1 cellular context compared by ENCODE assay signal in the genomic region with DNA sequence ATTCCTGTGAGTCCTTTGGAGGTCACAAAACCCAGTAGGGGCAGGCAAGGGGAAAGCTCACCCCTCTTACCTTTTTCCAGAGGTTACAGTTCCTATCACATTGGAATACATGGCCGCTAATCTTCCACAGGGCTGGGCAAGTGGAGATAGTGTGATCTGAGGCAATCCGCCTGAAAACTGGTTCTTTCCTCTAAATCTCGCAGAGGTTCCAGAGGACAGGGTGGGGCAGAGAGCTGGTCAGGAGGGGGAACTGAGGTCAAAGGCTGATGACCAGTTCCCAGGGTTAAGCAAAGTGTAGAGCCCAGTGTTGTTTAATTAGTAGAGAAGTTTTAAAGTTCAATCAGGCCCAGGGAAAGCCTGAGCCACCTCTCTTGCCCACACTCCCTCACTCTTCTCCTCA.
TF ChIP-seq lines count a peak whose summit lies in the region.

A gene (minus strand): TSS at position 179 of the 400 bp plus-strand sequence. CDS start 68 bp downstream, at position 111.

TF ChIP-seq in HepG2, 621 proteins besides CTCF, POLR2A, EP300 and RAD21 (continued from another document and continues in another):
- TF ChIP-seq KMT2B (CRISPR knock-in tag; IDR thresholded peaks at IDR 0.05) (0 out of 2 replicates have a peak, but pooled peaks have one; percentile 48), PHF20 (CRISPR knock-in tag; IDR thresholded peaks at IDR 0.05) (peak; percentile 61; the same call in 1 of the 2 replicates), SIN3A (IDR thresholded peaks at IDR 0.05; ENCODE audit: borderline replicate concordance, low read depth, low read length) (no peak), BRCA1 (CRISPR knock-in tag; IDR thresholded peaks at IDR 0.05) (no peak), GABPA (IDR thresholded peaks at IDR 0.05; ENCODE audit: low read depth, low read length) (no peak), GABPA (CRISPR knock-in tag; IDR thresholded peaks at IDR 0.05; ENCODE audit: low read depth) (peak; percentile 36; the same call in 1 of the 2 replicates), EED (CRISPR knock-in tag; IDR thresholded peaks at IDR 0.05) (no peak), FOXA3 (CRISPR knock-in tag; IDR thresholded peaks at IDR 0.05) (0 out of 2 replicates have a peak, but pooled peaks have one; percentile 25), ZNF260 (CRISPR knock-in tag; IDR thresholded peaks at IDR 0.05; ENCODE audit: borderline replicate concordance, low read depth) (no peak), SETDB1 (CRISPR knock-in tag; IDR thresholded peaks at IDR 0.05; ENCODE audit: borderline replicate concordance) (no peak), ZNF543 (CRISPR knock-in tag; IDR thresholded peaks at IDR 0.05) (no peak), FOSL2 (CRISPR knock-in tag; IDR thresholded peaks at IDR 0.05) (no peak), FIP1L1 (IDR thresholded peaks at IDR 0.05; ENCODE audit: borderline replicate concordance, insufficient read depth, low read depth, low read length) (no peak), TEAD3 (CRISPR knock-in tag; optimal IDR thresholded peaks at IDR 0.05; ENCODE audit: borderline replicate concordance) (no peak), TBX3 (IDR thresholded peaks at IDR 0.05; ENCODE audit: borderline replicate concordance) (no peak), ZNF678 (CRISPR knock-in tag; IDR thresholded peaks at IDR 0.05) (no peak), XBP1 (CRISPR knock-in tag; IDR thresholded peaks at IDR 0.05) (no peak), NCOA2 (CRISPR knock-in tag; IDR thresholded peaks at IDR 0.05) (peak; percentile 18; the same call in 1 of the 2 replicates), RXRB (CRISPR knock-in tag; IDR thresholded peaks at IDR 0.05; ENCODE audit: borderline replicate concordance) (peak; percentile 79), ERF (CRISPR knock-in tag; IDR thresholded peaks at IDR 0.05) (no peak), RFXANK (CRISPR knock-in tag; IDR thresholded peaks at IDR 0.05) (no peak), ZNF737 (CRISPR knock-in tag; IDR thresholded peaks at IDR 0.05; ENCODE audit: borderline replicate concordance) (no peak), ZNF335 (CRISPR knock-in tag; IDR thresholded peaks at IDR 0.05) (no peak), FOXJ3 (CRISPR knock-in tag; IDR thresholded peaks at IDR 0.05; ENCODE audit: borderline replicate concordance) (0 out of 2 replicates have a peak, but pooled peaks have one; percentile 48), ZNF550 (CRISPR knock-in tag; IDR thresholded peaks at IDR 0.05; ENCODE audit: borderline replicate concordance) (no peak), KLF12 (CRISPR knock-in tag; IDR thresholded peaks at IDR 0.05; ENCODE audit: borderline replicate concordance) (0 out of 2 replicates have a peak, but pooled peaks have one; percentile 25), KLF16 (CRISPR knock-in tag; IDR thresholded peaks at IDR 0.05) (no peak), ZNF33B (CRISPR knock-in tag; IDR thresholded peaks at IDR 0.05) (no peak), NR2F2 (IDR thresholded peaks at IDR 0.05; ENCODE audit: borderline replicate concordance, low read depth) (peak; percentile 76; the same call in 1 of the 2 replicates), ATM (IDR thresholded peaks at IDR 0.05; ENCODE audit: borderline replicate concordance) (no peak), ZNF562 (CRISPR knock-in tag; IDR thresholded peaks at IDR 0.05; ENCODE audit: borderline replicate concordance) (no peak), ZNF331 (CRISPR knock-in tag; IDR thresholded peaks at IDR 0.05) (peak; percentile 48; the same call in 1 of the 2 replicates), CENPT (CRISPR knock-in tag; IDR thresholded peaks at IDR 0.05; ENCODE audit: low read depth) (no peak), YY1 (IDR thresholded peaks at IDR 0.05; ENCODE audit: insufficient read depth, insufficient replicate concordance, low read depth, low read length) (peak; percentile 49)
- TF ChIP-seq, protein P1, sequence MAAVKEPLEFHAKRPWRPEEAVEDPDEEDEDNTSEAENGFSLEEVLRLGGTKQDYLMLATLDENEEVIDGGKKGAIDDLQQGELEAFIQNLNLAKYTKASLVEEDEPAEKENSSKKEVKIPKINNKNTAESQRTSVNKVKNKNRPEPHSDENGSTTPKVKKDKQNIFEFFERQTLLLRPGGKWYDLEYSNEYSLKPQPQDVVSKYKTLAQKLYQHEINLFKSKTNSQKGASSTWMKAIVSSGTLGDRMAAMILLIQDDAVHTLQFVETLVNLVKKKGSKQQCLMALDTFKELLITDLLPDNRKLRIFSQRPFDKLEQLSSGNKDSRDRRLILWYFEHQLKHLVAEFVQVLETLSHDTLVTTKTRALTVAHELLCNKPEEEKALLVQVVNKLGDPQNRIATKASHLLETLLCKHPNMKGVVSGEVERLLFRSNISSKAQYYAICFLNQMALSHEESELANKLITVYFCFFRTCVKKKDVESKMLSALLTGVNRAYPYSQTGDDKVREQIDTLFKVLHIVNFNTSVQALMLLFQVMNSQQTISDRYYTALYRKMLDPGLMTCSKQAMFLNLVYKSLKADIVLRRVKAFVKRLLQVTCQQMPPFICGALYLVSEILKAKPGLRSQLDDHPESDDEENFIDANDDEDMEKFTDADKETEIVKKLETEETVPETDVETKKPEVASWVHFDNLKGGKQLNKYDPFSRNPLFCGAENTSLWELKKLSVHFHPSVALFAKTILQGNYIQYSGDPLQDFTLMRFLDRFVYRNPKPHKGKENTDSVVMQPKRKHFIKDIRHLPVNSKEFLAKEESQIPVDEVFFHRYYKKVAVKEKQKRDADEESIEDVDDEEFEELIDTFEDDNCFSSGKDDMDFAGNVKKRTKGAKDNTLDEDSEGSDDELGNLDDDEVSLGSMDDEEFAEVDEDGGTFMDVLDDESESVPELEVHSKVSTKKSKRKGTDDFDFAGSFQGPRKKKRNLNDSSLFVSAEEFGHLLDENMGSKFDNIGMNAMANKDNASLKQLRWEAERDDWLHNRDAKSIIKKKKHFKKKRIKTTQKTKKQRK (IDR thresholded peaks at IDR 0.05; ENCODE audit: low read length), result no peak
- TF ChIP-seq, protein P2, sequence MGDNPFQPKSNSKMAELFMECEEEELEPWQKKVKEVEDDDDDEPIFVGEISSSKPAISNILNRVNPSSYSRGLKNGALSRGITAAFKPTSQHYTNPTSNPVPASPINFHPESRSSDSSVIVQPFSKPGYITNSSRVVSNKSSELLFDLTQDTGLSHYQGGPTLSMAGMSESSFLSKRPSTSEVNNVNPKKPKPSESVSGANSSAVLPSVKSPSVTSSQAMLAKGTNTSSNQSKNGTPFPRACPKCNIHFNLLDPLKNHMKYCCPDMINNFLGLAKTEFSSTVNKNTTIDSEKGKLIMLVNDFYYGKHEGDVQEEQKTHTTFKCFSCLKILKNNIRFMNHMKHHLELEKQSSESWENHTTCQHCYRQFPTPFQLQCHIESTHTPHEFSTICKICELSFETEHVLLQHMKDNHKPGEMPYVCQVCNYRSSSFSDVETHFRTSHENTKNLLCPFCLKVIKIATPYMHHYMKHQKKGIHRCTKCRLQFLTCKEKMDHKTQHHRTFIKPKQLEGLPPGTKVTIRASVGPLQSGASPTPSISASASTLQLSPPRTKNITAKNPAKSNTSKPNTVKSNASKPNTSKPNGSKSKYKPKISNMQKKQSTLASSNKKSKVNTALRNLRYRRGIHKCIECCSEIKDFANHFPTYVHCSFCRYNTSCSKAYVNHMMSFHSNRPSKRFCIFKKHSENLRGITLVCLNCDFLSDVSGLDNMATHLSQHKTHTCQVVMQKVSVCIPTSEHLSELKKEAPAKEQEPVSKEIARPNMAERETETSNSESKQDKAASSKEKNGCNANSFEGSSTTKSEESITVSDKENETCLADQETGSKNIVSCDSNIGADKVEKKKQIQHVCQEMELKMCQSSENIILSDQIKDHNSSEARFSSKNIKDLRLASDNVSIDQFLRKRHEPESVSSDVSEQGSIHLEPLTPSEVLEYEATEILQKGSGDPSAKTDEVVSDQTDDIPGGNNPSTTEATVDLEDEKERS (CRISPR knock-in tag; IDR thresholded peaks at IDR 0.05), result 0 out of 2 replicates have a peak, but pooled peaks have one; percentile 26
- TF ChIP-seq, protein P3, sequence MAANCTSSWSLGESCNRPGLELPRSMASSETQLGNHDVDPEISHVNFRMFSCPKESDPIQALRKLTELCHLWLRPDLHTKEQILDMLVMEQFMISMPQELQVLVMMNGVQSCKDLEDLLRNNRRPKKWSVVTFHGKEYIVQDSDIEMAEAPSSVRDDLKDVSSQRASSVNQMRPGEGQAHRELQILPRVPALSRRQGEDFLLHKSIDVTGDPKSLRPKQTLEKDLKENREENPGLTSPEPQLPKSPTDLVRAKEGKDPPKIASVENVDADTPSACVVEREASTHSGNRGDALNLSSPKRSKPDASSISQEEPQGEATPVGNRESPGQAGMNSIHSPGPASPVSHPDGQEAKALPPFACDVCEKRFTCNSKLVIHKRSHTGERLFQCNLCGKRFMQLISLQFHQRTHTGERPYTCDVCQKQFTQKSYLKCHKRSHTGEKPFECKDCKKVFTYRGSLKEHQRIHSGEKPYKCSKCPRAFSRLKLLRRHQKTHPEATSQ (CRISPR knock-in tag; IDR thresholded peaks at IDR 0.05; ENCODE audit: borderline replicate concordance), result peak; percentile 66; the same call in 1 of the 2 replicates
- TF ChIP-seq, protein P4, sequence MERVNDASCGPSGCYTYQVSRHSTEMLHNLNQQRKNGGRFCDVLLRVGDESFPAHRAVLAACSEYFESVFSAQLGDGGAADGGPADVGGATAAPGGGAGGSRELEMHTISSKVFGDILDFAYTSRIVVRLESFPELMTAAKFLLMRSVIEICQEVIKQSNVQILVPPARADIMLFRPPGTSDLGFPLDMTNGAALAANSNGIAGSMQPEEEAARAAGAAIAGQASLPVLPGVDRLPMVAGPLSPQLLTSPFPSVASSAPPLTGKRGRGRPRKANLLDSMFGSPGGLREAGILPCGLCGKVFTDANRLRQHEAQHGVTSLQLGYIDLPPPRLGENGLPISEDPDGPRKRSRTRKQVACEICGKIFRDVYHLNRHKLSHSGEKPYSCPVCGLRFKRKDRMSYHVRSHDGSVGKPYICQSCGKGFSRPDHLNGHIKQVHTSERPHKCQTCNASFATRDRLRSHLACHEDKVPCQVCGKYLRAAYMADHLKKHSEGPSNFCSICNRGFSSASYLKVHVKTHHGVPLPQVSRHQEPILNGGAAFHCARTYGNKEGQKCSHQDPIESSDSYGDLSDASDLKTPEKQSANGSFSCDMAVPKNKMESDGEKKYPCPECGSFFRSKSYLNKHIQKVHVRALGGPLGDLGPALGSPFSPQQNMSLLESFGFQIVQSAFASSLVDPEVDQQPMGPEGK (CRISPR knock-in tag; IDR thresholded peaks at IDR 0.05), result peak; percentile 74
- TF ChIP-seq, protein P5, sequence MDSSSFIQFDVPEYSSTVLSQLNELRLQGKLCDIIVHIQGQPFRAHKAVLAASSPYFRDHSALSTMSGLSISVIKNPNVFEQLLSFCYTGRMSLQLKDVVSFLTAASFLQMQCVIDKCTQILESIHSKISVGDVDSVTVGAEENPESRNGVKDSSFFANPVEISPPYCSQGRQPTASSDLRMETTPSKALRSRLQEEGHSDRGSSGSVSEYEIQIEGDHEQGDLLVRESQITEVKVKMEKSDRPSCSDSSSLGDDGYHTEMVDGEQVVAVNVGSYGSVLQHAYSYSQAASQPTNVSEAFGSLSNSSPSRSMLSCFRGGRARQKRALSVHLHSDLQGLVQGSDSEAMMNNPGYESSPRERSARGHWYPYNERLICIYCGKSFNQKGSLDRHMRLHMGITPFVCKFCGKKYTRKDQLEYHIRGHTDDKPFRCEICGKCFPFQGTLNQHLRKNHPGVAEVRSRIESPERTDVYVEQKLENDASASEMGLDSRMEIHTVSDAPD (CRISPR knock-in tag; IDR thresholded peaks at IDR 0.05), result no peak
- TF ChIP-seq, protein P6, sequence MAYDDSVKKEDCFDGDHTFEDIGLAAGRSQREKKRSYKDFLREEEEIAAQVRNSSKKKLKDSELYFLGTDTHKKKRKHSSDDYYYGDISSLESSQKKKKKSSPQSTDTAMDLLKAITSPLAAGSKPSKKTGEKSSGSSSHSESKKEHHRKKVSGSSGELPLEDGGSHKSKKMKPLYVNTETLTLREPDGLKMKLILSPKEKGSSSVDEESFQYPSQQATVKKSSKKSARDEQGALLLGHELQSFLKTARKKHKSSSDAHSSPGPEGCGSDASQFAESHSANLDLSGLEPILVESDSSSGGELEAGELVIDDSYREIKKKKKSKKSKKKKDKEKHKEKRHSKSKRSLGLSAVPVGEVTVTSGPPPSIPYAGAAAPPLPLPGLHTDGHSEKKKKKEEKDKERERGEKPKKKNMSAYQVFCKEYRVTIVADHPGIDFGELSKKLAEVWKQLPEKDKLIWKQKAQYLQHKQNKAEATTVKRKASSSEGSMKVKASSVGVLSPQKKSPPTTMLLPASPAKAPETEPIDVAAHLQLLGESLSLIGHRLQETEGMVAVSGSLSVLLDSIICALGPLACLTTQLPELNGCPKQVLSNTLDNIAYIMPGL (CRISPR knock-in tag; IDR thresholded peaks at IDR 0.05; ENCODE audit: borderline replicate concordance in 1 of 2, low read depth in 1 of 2), result no peak
- TF ChIP-seq, protein P7, sequence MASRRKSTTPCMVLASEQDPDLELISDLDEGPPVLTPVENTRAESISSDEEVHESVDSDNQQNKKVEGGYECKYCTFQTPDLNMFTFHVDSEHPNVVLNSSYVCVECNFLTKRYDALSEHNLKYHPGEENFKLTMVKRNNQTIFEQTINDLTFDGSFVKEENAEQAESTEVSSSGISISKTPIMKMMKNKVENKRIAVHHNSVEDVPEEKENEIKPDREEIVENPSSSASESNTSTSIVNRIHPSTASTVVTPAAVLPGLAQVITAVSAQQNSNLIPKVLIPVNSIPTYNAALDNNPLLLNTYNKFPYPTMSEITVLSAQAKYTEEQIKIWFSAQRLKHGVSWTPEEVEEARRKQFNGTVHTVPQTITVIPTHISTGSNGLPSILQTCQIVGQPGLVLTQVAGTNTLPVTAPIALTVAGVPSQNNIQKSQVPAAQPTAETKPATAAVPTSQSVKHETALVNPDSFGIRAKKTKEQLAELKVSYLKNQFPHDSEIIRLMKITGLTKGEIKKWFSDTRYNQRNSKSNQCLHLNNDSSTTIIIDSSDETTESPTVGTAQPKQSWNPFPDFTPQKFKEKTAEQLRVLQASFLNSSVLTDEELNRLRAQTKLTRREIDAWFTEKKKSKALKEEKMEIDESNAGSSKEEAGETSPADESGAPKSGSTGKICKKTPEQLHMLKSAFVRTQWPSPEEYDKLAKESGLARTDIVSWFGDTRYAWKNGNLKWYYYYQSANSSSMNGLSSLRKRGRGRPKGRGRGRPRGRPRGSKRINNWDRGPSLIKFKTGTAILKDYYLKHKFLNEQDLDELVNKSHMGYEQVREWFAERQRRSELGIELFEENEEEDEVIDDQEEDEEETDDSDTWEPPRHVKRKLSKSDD (CRISPR knock-in tag; IDR thresholded peaks at IDR 0.05; ENCODE audit: low read depth), result no peak
- TF ChIP-seq, protein P8, sequence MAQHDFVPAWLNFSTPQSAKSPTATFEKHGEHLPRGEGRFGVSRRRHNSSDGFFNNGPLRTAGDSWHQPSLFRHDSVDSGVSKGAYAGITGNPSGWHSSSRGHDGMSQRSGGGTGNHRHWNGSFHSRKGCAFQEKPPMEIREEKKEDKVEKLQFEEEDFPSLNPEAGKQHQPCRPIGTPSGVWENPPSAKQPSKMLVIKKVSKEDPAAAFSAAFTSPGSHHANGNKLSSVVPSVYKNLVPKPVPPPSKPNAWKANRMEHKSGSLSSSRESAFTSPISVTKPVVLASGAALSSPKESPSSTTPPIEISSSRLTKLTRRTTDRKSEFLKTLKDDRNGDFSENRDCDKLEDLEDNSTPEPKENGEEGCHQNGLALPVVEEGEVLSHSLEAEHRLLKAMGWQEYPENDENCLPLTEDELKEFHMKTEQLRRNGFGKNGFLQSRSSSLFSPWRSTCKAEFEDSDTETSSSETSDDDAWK (CRISPR knock-in tag; IDR thresholded peaks at IDR 0.05), result no peak
- TF ChIP-seq, protein P9, sequence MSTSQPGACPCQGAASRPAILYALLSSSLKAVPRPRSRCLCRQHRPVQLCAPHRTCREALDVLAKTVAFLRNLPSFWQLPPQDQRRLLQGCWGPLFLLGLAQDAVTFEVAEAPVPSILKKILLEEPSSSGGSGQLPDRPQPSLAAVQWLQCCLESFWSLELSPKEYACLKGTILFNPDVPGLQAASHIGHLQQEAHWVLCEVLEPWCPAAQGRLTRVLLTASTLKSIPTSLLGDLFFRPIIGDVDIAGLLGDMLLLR (CRISPR knock-in tag; IDR thresholded peaks at IDR 0.05), result no peak
